Comparison of ENCODE assay signal across 9 cellular contexts in the genomic region with DNA sequence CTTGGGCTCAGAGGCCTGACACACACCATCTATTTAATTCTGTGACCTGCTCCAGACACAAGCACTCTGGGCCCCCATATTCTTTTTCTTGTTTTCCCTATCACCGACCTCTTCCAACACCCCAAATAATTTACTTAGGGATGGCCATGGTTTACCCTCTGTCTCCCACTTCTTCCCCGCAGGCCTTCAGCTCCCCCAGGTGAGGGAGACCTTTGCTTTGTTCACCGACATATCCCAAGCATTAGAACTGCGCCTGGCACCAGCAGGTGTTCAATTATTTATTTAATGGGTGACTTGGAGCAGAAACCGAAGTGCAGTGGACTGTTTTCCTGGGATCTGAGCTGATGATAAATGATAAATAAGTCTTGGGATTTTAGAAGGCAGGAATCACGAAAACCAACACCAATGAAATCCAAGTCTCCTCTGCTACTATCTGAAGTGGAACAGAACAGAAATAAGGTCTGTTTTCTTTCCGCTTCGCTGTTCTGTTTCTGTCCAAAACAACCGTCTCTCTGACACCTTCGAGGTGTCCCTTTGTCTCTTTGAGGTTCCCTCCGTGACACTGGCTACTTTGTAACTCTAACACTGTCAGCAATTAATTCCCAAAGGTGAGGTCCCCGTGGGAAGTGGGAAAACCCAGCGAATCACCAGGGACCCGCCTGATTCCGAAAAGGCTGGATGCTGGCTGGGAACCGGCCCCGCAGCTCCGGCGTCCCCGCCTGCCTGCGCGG. TPM values are rescaled to one million over a fixed set of nuclear protein-coding genes. Genes with fewer than 3 reads are reported as not detected.
DNase-seq lines count a peak whose midpoint lies in the region; ATAC-seq, FAIRE-seq and TF ChIP-seq lines count a peak whose summit lies in the region.
"Had no signal": no experiment of that assay in that cellular context is flagged by ENCODE, and none has a peak within 500 bp of the region (broad histone marks: within the 10 kb centered on the region; RNA-seq: fewer than 3 reads in every experiment).

No MANE protein-coding gene starts in this region.

- H3K4me3 ChIP-seq in A549 (peak overlapping the region; percentile 72), muscle layer of duodenum (ENCODE audit: low read depth in 1 of 2, low read length in 2 of 2) (peak overlapping the region; percentile 79 to 94)

- peak overlapping the region; percentile 100 for H3K27ac Mint-ChIP-seq in dendritic cell treated with granulocyte-macrophage colony-stimulating factor and Interleukin-4, amounts not matched to agents 40 ng/mL and 50 ng/mL, for 4 days

- H3K27ac ChIP-seq in A549 (peak overlapping the region; percentile 85 to 89), muscle layer of duodenum (ENCODE audit: low read length) (peak overlapping the region; percentile 94)
- H3K27ac ChIP-seq: HL-60 had no signal

- no peak for DNase-seq in A549 (ENCODE audit: low read depth in 1 of 2, low spot score in 1 of 2)
- DNase-seq in NCI-H146 (lab: John Stamatoyannopoulos, UW) = peak; percentile 77
- DNase-seq in pons (ENCODE audit: low spot score) = no peak
- DNase-seq in HUDEP-2 (lab: John Stamatoyannopoulos, UW; ENCODE audit: unreplicated experiment in 76 of 76) = no peak
- DNase-seq in DMS114 treated with DMSO at 0.1 percent for 48 hours (lab: John Stamatoyannopoulos, UW; ENCODE audit: unreplicated experiment) = no peak

- ATAC-seq in A549 (no peak), HG03025 (IDR thresholded peaks at IDR 0.05; ENCODE audit: low FRiP score, unreplicated experiment) (no peak)

- H3K36me3 ChIP-seq in muscle layer of duodenum (ENCODE audit: control insufficient read depth in 1 of 2, insufficient read depth in 2 of 2, low read length in 2 of 2) = peaks cover 0 to 12% of the 10 kb centered on the region in 2 donors

- TF ChIP-seq EP300 in A549 (IDR thresholded peaks at IDR 0.05) = no peak

- CTCF ChIA-PET in A549 (lab: Yijun Ruan, JAX) = interaction anchor here (0.9 to 2.9 kb wide), 9 partner anchors 12 to 260 kb away, joined by 3 to 10 read pairs (median 3); partner anchors contain the start of gene NAA20

- intact Hi-C loops in dendritic cell treated with granulocyte-macrophage colony-stimulating factor and Interleukin-4, amounts not matched to agents 40 ng/mL and 50 ng/mL, for 4 days (cut with micrococcal nuclease) = loop anchor here (5.0 kb wide), 1 partner anchor 50 kb away; no protein-coding TSS in a partner anchor

- peak overlapping the region; percentile 99 for H3K4me3 Mint-ChIP-seq in dendritic cell treated with granulocyte-macrophage colony-stimulating factor and Interleukin-4, amounts not matched to agents 40 ng/mL and 50 ng/mL, for 4 days

- no peak for TF ChIP-seq CTCF in A549 (IDR thresholded peaks at IDR 0.05)

- H3K36me3 Mint-ChIP-seq in dendritic cell treated with granulocyte-macrophage colony-stimulating factor and Interleukin-4, amounts not matched to agents 40 ng/mL and 50 ng/mL, for 4 days (ENCODE audit: low read depth) = peaks cover 37% of the 10 kb centered on the region

- POLR2A ChIA-PET in A549 (lab: Yijun Ruan, JAX) = interaction anchor here (0.8 to 2.7 kb wide), 5 partner anchors 15 to 218 kb away, joined by 3 to 12 read pairs (median 6); no protein-coding TSS in a partner anchor

- peaks cover 5% of the 10 kb centered on the region for H3K27me3 Mint-ChIP-seq in dendritic cell treated with granulocyte-macrophage colony-stimulating factor and Interleukin-4, amounts not matched to agents 40 ng/mL and 50 ng/mL, for 4 days

- no peak for TF ChIP-seq POLR2A in A549 (IDR thresholded peaks at IDR 0.05; ENCODE audit: low read length)

- peak in 1 of 2 experiments; percentile 33; a peak in 2 of 5 replicates for TF ChIP-seq RAD21 in A549 (conservative IDR thresholded peaks at IDR 0.05 in 1 of 2, IDR thresholded peaks at IDR 0.05 in 1 of 2)

- 27% methylated on average over 22 of the region's 22 CpGs for WGBS in A549 (ENCODE audit: missing lambda C conversion rate)

- no peaks in the 10 kb centered on the region for H3K9me3 ChIP-seq in A549
- H3K9me3 ChIP-seq in muscle layer of duodenum (ENCODE audit: control insufficient read depth in 1 of 2, low read length in 2 of 2) = no peaks in the 10 kb centered on the region

- peaks cover 69% of the 10 kb centered on the region for H3K4me1 Mint-ChIP-seq in dendritic cell treated with granulocyte-macrophage colony-stimulating factor and Interleukin-4, amounts not matched to agents 40 ng/mL and 50 ng/mL, for 4 days (ENCODE audit: low read depth)

- H3K27me3 ChIP-seq in muscle layer of duodenum (ENCODE audit: low read depth, low read length) = no peaks in the 10 kb centered on the region

- H3K4me1 ChIP-seq in A549 (peaks cover 28% of the 10 kb centered on the region), muscle layer of duodenum (ENCODE audit: control insufficient read depth in 1 of 2, insufficient read depth in 2 of 2, low read length in 2 of 2) (peaks cover 10 to 20% of the 10 kb centered on the region in 2 donors)

- no peaks in the 10 kb centered on the region for H3K9me3 Mint-ChIP-seq in dendritic cell treated with granulocyte-macrophage colony-stimulating factor and Interleukin-4, amounts not matched to agents 40 ng/mL and 50 ng/mL, for 4 days

- peak overlapping the region; percentile 88 for H3K4me2 ChIP-seq in A549

- peak; percentile 32 for FAIRE-seq in A549 (lab: Jason Lieb, UNC)

TF ChIP-seq in A549, 52 proteins besides CTCF, POLR2A, EP300 and RAD21:
- TF ChIP-seq RFX5 (IDR thresholded peaks at IDR 0.05) (no peak), HDAC2 (IDR thresholded peaks at IDR 0.05) (no peak), MAFK (IDR thresholded peaks at IDR 0.05; ENCODE audit: partially characterized antibody) (peak; percentile 69), RARB (CRISPR knock-in tag; IDR thresholded peaks at IDR 0.05) (no peak), HEYL (CRISPR knock-in tag; IDR thresholded peaks at IDR 0.05) (no peak), ZNF302 (CRISPR knock-in tag; IDR thresholded peaks at IDR 0.05) (no peak), SREBF2 (IDR thresholded peaks at IDR 0.05) (no peak), SMC3 (IDR thresholded peaks at IDR 0.05) (0 out of 3 replicates have a peak, but pooled peaks have one; percentile 13), FOSL2 (IDR thresholded peaks at IDR 0.05) (no peak), FOSL2 (CRISPR knock-in tag; IDR thresholded peaks at IDR 0.05) (no peak)
- TF ChIP-seq, protein P1, sequence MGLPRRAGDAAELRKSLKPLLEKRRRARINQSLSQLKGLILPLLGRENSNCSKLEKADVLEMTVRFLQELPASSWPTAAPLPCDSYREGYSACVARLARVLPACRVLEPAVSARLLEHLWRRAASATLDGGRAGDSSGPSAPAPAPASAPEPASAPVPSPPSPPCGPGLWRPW (IDR thresholded peaks at IDR 0.05) = no peak
- TF ChIP-seq, protein P2, sequence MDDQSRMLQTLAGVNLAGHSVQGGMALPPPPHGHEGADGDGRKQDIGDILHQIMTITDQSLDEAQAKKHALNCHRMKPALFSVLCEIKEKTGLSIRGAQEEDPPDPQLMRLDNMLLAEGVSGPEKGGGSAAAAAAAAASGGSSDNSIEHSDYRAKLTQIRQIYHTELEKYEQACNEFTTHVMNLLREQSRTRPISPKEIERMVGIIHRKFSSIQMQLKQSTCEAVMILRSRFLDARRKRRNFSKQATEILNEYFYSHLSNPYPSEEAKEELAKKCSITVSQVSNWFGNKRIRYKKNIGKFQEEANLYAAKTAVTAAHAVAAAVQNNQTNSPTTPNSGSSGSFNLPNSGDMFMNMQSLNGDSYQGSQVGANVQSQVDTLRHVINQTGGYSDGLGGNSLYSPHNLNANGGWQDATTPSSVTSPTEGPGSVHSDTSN (IDR thresholded peaks at IDR 0.05) = no peak

RNA-seq across cellular contexts. Expression of gene RIN2, which starts 1.1 kb away (rescaled TPM):
- polyA plus RNA-seq in A549 (2011; rRNA removed) (34.7 and 36.3 TPM in 2 replicates), A549 (2017; fragmentation: RNase III; extraction: RNeasy Plus Mini Kit Qiagen cat#74134 plus additional on column Dnase treatment) (22.4 to 23.3 TPM (median 22.7 TPM) in 3 replicates)
- 14.1 and 15.0 TPM in 2 replicates for polyA plus RNA-seq in A549 (2012; cell fraction: cytosol; rRNA removed)
- 13.0 and 15.5 TPM in 2 replicates for polyA plus RNA-seq in A549 (2012; cell fraction: nucleus; rRNA removed)
- 102 and 124 TPM in 2 replicates for polyA minus RNA-seq in A549 (2011; rRNA and poly(A)+ RNA removed)
